23 cellular contexts compared by ENCODE assay signal in genomic region chr17:5933430-5933829, GRCh38.
DNase-seq lines count a peak whose midpoint lies in the region; ATAC-seq, FAIRE-seq and TF ChIP-seq lines count a peak whose summit lies in the region.
"Had no signal": no experiment of that assay in that cellular context is flagged by ENCODE, and none has a peak within 500 bp of the region (broad histone marks: within the 10 kb centered on the region; RNA-seq: fewer than 3 reads in every experiment).

No MANE protein-coding gene starts in this region.

- H2BK12ac ChIP-seq in H1 (ENCODE audit: low read depth, low read length): no peak overlapping the region

- POLR2A ChIA-PET in H1 (lab: Charles Lee; ENCODE audit: partially characterized antibody): no interaction called here

- H3K4me1 ChIP-seq in MM.1S (ENCODE audit: low read length) (peaks cover 13% of the 10 kb centered on the region), H1 (replicated peaks in 1 of 4; ENCODE audit: control insufficient read depth in 3 of 4, insufficient read depth in 4 of 4, low read length in 3 of 4) (peaks cover 0 to 3% (median 0%) of the 10 kb centered on the region in 4 experiments; a peak in 1 of 7 replicates)
- H3K4me1 ChIP-seq: A549; BLaER1 treated with 17β-estradiol and CSF1 and Interleukin-3, amounts not matched to agents 10 nM and 100 nM had no signal

- TF ChIP-seq EP300 in H1 (IDR thresholded peaks at IDR 0.05; ENCODE audit: borderline replicate concordance in 1 of 2, low read depth in 2 of 2, low read length in 2 of 2): no peak

- H3K18ac ChIP-seq in H1 (ENCODE audit: extremely low read depth, low read length): no peak overlapping the region

- no peak overlapping the region for H4K5ac ChIP-seq in H1 (ENCODE audit: insufficient read length, low read depth, low read length)

- TF ChIP-seq RAD21 in H1 (IDR thresholded peaks at IDR 0.05 in 1 of 2, conservative IDR thresholded peaks at IDR 0.05 in 1 of 2; ENCODE audit: low read depth in 2 of 2, low read length in 2 of 2): no peak

- no peak overlapping the region for H3K4ac ChIP-seq in H1 (replicated peaks; ENCODE audit: insufficient read length, low read depth, low read length)

- no peaks in the 10 kb centered on the region for H3K79me2 ChIP-seq in MM.1S (ENCODE audit: low read length)
- H3K79me2 ChIP-seq in H1 (ENCODE audit: control insufficient read depth in 1 of 2, insufficient read depth in 2 of 2, low read length in 2 of 2): no peaks in the 10 kb centered on the region

- H3F3A ChIP-seq in MM.1S (ENCODE audit: insufficient read depth, low read length): peaks cover 9% of the 10 kb centered on the region

- no peak overlapping the region for H3K56ac ChIP-seq in H1 (replicated peaks; ENCODE audit: insufficient read length, low read depth, low read length)

- H3K14ac ChIP-seq in H1 (ENCODE audit: insufficient read length): no peak overlapping the region

- H3K23ac ChIP-seq in H1 (ENCODE audit: insufficient read length): no peak overlapping the region

- H4K8ac ChIP-seq in H1 (ENCODE audit: extremely low read depth, insufficient read depth, low read length): no peak overlapping the region

- H4K20me1 ChIP-seq in MM.1S (ENCODE audit: insufficient read depth, low read length) (no peaks in the 10 kb centered on the region), H1 (replicated peaks in 1 of 2; ENCODE audit: control insufficient read depth in 1 of 2, insufficient read depth in 2 of 2, low read length in 2 of 2) (no peaks in the 10 kb centered on the region)
- H4K20me1 ChIP-seq: BLaER1 treated with 17β-estradiol and CSF1 and Interleukin-3, amounts not matched to agents 10 nM and 100 nM had no signal

- no peaks in the 10 kb centered on the region for H3K9me2 ChIP-seq in MM.1S (replicated peaks; ENCODE audit: insufficient read depth, low read length)

- TF ChIP-seq CTCF in MM.1S (IDR thresholded peaks at IDR 0.05; ENCODE audit: low read length) (no peak), H1 (IDR thresholded peaks at IDR 0.05; ENCODE audit: control extremely low read depth in 1 of 3, insufficient read depth in 1 of 3, low read depth in 1 of 3, low read length in 3 of 3) (no peak)

- no peaks in the 10 kb centered on the region for H3K79me1 ChIP-seq in H1 (ENCODE audit: low read depth, low read length)

- H3K27me3 ChIP-seq in MM.1S (replicated peaks; ENCODE audit: insufficient read depth, low read length) (no peaks in the 10 kb centered on the region), H1 (replicated peaks in 1 of 4; ENCODE audit: control insufficient read depth in 3 of 4, extremely low read depth in 1 of 4, insufficient read depth in 3 of 4, low read length in 3 of 4) (no peaks in the 10 kb centered on the region)
- H3K27me3 ChIP-seq: BLaER1 treated with 17β-estradiol and CSF1 and Interleukin-3, amounts not matched to agents 10 nM and 100 nM had no signal

- ATAC-seq in left colon (no peak), HG03196 (IDR thresholded peaks at IDR 0.05; ENCODE audit: unreplicated experiment) (no peak)
- ATAC-seq: A549; CD8-positive, alpha-beta T cell; GM12878 had no signal

- H2BK5ac ChIP-seq in H1 (ENCODE audit: low read depth, low read length): no peak overlapping the region

- no peaks in the 10 kb centered on the region for H3K23me2 ChIP-seq in H1 (ENCODE audit: low read depth, low read length)

- H3K4me2 ChIP-seq in MM.1S (ENCODE audit: low read depth, low read length) (peak overlapping the region; percentile 6; the same call in 1 of the 2 replicates), H1 (ENCODE audit: insufficient read depth in 1 of 2, low read depth in 2 of 2, low read length in 2 of 2) (no peak overlapping the region)
- H3K4me2 ChIP-seq: A549; BLaER1 treated with 17β-estradiol and CSF1 and Interleukin-3, amounts not matched to agents 10 nM and 100 nM had no signal

- H3K9me3 ChIP-seq in MM.1S (replicated peaks; ENCODE audit: insufficient read depth, low read length) (no peaks in the 10 kb centered on the region), H1 (ENCODE audit: insufficient read depth in 2 of 2, low read depth in 1 of 2, low read length in 1 of 2) (0 out of 4 replicates have a peak, but pooled peaks cover 0 to 2% of the 10 kb centered on the region in 2 experiments)

- H2AFZ ChIP-seq in MM.1S (ENCODE audit: low read length): no peak overlapping the region
- no peak overlapping the region for H2AFZ ChIP-seq in H1 (ENCODE audit: low read length)

- 0 out of 2 replicates have a peak overlapping the region, but pooled peaks have one; percentile 19 for H2BK15ac ChIP-seq in H1 (ENCODE audit: low read length)

- no peak overlapping the region for H2AK5ac ChIP-seq in H1 (ENCODE audit: low read depth, low read length)

- DNase-seq in MM.1S: peak; percentile 94
- DNase-seq in RPMI8226: peak; percentile 42
- DNase-seq in H1 (ENCODE audit: low read depth in 1 of 2, low spot score in 2 of 2): no peak
- no peak for DNase-seq in left colon
- DNase-seq: AML-193; CD4-positive, alpha-beta T cell; CD8-positive, alpha-beta T cell; COR-L47; DMS 273 treated with DMSO at 0.1 percent for 48 hours; DMS153; DMS53; DMS79; DND-41; EL; GDM1 had no signal

- H3K36me3 ChIP-seq in MM.1S (replicated peaks; ENCODE audit: insufficient read depth, low read length) (no peaks in the 10 kb centered on the region), H1 (ENCODE audit: control insufficient read depth in 2 of 4, insufficient read depth in 4 of 4, low read length in 3 of 4) (no peaks in the 10 kb centered on the region)
- H3K36me3 ChIP-seq: BLaER1 treated with 17β-estradiol and CSF1 and Interleukin-3, amounts not matched to agents 10 nM and 100 nM had no signal

- WGBS in H1 (ENCODE audit: extremely low coverage in 1 of 2, insufficient coverage in 1 of 2, insufficient read length in 1 of 2, insufficient replicate concordance in 2 of 2, low coverage in 1 of 2, low lambda C conversion rate in 2 of 2, missing lambda C conversion rate in 1 of 2), 2 experiments: 89% methylated on average over 7 of the region's 7 CpGs; no CpG with 5 or more reads in 1 of the 2 experiments

- H2BK120ac ChIP-seq in H1 (replicated peaks; ENCODE audit: low read depth, low read length): no peak overlapping the region

- CTCF ChIA-PET in H1 (lab: Charles Lee; ENCODE audit: partially characterized antibody): interaction anchor here (0.5 to 1.1 kb wide), 4 partner anchors 11 to 369 kb away, joined by 3 read pairs; no protein-coding TSS in a partner anchor

- intact Hi-C loops in left colon (cut with DNase I, micrococcal nuclease): no loop called here

- no peak for FAIRE-seq in H1 (lab: Jason Lieb, UNC)
- FAIRE-seq: A549, GM12878, GM12892, GM18507 had no signal

- H3K4me3 ChIP-seq in MM.1S (ENCODE audit: low read length) (no peak overlapping the region), H1 (ENCODE audit: extremely low read depth in 1 of 4, insufficient read depth in 2 of 4, low read depth in 3 of 4, low read length in 4 of 4) (no peak overlapping the region)
- H3K4me3 ChIP-seq: A549; BLaER1 treated with 17β-estradiol and CSF1 and Interleukin-3, amounts not matched to agents 10 nM and 100 nM; GM12878 had no signal

- H3K27ac ChIP-seq in MM.1S (ENCODE audit: low read length): peak overlapping the region; percentile 72
- no peak overlapping the region for H3K27ac ChIP-seq in H1 (ENCODE audit: low read depth, low read length)
- H3K27ac ChIP-seq: 22Rv1; A549; BLaER1 treated with 17β-estradiol and CSF1 and Interleukin-3, amounts not matched to agents 10 nM and 100 nM; C4-2B had no signal

- peak overlapping the region; percentile 37 for H4K91ac ChIP-seq in H1 (replicated peaks; ENCODE audit: insufficient read length, low read length)

- H2BK20ac ChIP-seq in H1 (ENCODE audit: low read length): no peak overlapping the region

- no peak for TF ChIP-seq POLR2A in H1 (IDR thresholded peaks at IDR 0.05; ENCODE audit: control extremely low read depth in 1 of 2, low read depth in 2 of 2, low read length in 2 of 2)

- H3K9ac ChIP-seq in MM.1S (ENCODE audit: low read length) (peak overlapping the region; percentile 15; the same call in 1 of the 2 replicates), H1 (replicated peaks in 1 of 4; ENCODE audit: extremely low read depth in 1 of 4, low read depth in 3 of 4, low read length in 3 of 4) (no peak overlapping the region)
- H3K9ac ChIP-seq: BLaER1 treated with 17β-estradiol and CSF1 and Interleukin-3, amounts not matched to agents 10 nM and 100 nM had no signal

TF ChIP-seq in H1, 55 proteins besides CTCF, POLR2A, EP300 and RAD21:
- TF ChIP-seq SIN3A (conservative IDR thresholded peaks at IDR 0.05 in 1 of 2, IDR thresholded peaks at IDR 0.05 in 1 of 2; ENCODE audit: low read depth in 1 of 2, low read length in 2 of 2): no peak
- no peak for TF ChIP-seq JUN (IDR thresholded peaks at IDR 0.05; ENCODE audit: low read depth, low read length)
- TF ChIP-seq TCF12 (IDR thresholded peaks at IDR 0.05; ENCODE audit: low read depth, low read length): no peak
- TF ChIP-seq, protein P1, sequence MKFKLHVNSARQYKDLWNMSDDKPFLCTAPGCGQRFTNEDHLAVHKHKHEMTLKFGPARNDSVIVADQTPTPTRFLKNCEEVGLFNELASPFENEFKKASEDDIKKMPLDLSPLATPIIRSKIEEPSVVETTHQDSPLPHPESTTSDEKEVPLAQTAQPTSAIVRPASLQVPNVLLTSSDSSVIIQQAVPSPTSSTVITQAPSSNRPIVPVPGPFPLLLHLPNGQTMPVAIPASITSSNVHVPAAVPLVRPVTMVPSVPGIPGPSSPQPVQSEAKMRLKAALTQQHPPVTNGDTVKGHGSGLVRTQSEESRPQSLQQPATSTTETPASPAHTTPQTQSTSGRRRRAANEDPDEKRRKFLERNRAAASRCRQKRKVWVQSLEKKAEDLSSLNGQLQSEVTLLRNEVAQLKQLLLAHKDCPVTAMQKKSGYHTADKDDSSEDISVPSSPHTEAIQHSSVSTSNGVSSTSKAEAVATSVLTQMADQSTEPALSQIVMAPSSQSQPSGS (IDR thresholded peaks at IDR 0.05; ENCODE audit: low read length): no peak
- no peak for TF ChIP-seq TEAD4 (IDR thresholded peaks at IDR 0.05; ENCODE audit: low read depth, low read length)
- no peak for TF ChIP-seq SP4 (IDR thresholded peaks at IDR 0.05; ENCODE audit: low read length)
- no peak for TF ChIP-seq NRF1 (IDR thresholded peaks at IDR 0.05; ENCODE audit: low read depth, low read length)
- TF ChIP-seq BACH1 (IDR thresholded peaks at IDR 0.05; ENCODE audit: low read length): no peak
- no peak for TF ChIP-seq SP2 (IDR thresholded peaks at IDR 0.05; ENCODE audit: low read length)
- TF ChIP-seq SUZ12 (IDR thresholded peaks at IDR 0.05; ENCODE audit: low read length): no peak

Comparison
In these comparisons a context has a peak if more than half of its experiments do, and no peak if none do; other contexts are left out.
1. DNase-seq: peak in MM.1S (single experiment) and RPMI8226 (single experiment); none in H1 (0 of 2) and left colon (0 of 2).